In genomic region chrX:109299091-109299490, GRCh38 we compare ENCODE assay signal across 18 cellular contexts.
DNase-seq lines count a peak whose midpoint lies in the region; ATAC-seq and TF ChIP-seq lines count a peak whose summit lies in the region.
"Had no signal": no experiment of that assay in that cellular context is flagged by ENCODE, and none has a peak within 500 bp of the region (broad histone marks: within the 10 kb centered on the region; RNA-seq: fewer than 3 reads in every experiment).

No MANE protein-coding gene starts in this region.

- H3K9me3 ChIP-seq in HUES6 (ENCODE audit: control insufficient read depth, insufficient read depth, low read depth, low read length) = no peaks in the 10 kb centered on the region
- H3K9me3 ChIP-seq in endodermal cell (ENCODE audit: control insufficient read depth, low read length) = no peaks in the 10 kb centered on the region
- no peaks in the 10 kb centered on the region for H3K9me3 ChIP-seq in smooth muscle cell (replicated peaks; ENCODE audit: low read depth)

- no peaks in the 10 kb centered on the region for H3F3A ChIP-seq in smooth muscle cell (ENCODE audit: low read depth)

- no peaks in the 10 kb centered on the region for H4K20me1 ChIP-seq in smooth muscle cell (ENCODE audit: low read depth)

- no peak overlapping the region for H3K4me2 ChIP-seq in smooth muscle cell
- H3K4me2 ChIP-seq: BLaER1 treated with 17β-estradiol and CSF1 and Interleukin-3, amounts not matched to agents 10 nM and 100 nM had no signal

- H3K27me3 ChIP-seq in HUES6 (ENCODE audit: control insufficient read depth, insufficient read depth, low read length) = peaks cover 19% of the 10 kb centered on the region; the same call in 1 of the 2 replicates
- no peaks in the 10 kb centered on the region for H3K27me3 ChIP-seq in endodermal cell (ENCODE audit: control insufficient read depth, insufficient read depth, low read length, poor library complexity, severe bottlenecking)
- H3K27me3 ChIP-seq in smooth muscle cell (ENCODE audit: low read depth) = no peaks in the 10 kb centered on the region

- H3K4me1 Mint-ChIP-seq in endodermal cell (peaks cover 44% of the 10 kb centered on the region), type B pancreatic cell (ENCODE audit: unreplicated experiment) (peaks cover 10% of the 10 kb centered on the region)
- H3K4me1 Mint-ChIP-seq: CD4-positive, alpha-beta memory T cell; IgD-negative memory B cell had no signal

- no peaks in the 10 kb centered on the region for H3K79me2 ChIP-seq in smooth muscle cell (ENCODE audit: low read depth)

- H3K4me3 ChIP-seq in HUES6 (ENCODE audit: low read depth, low read length) (no peak overlapping the region), endodermal cell (ENCODE audit: low read length) (no peak overlapping the region), smooth muscle cell (no peak overlapping the region)
- H3K4me3 ChIP-seq: BLaER1 treated with 17β-estradiol and CSF1 and Interleukin-3, amounts not matched to agents 10 nM and 100 nM had no signal

- H3K27ac Mint-ChIP-seq in endodermal cell (peak overlapping the region; percentile 41), type B pancreatic cell (peak overlapping the region; percentile 9)
- H3K27ac Mint-ChIP-seq: CD4-positive, alpha-beta memory T cell; IgD-negative memory B cell had no signal

- H3K4me1 ChIP-seq in HUES6 (ENCODE audit: control insufficient read depth, insufficient read depth, low read length) (peaks cover 16% of the 10 kb centered on the region), endodermal cell (ENCODE audit: control insufficient read depth, insufficient read depth, low read length) (no peaks in the 10 kb centered on the region), smooth muscle cell (ENCODE audit: low read depth) (peaks cover 7% of the 10 kb centered on the region)
- H3K4me1 ChIP-seq: BLaER1 treated with 17β-estradiol and CSF1 and Interleukin-3, amounts not matched to agents 10 nM and 100 nM had no signal

- H3K27me3 Mint-ChIP-seq in endodermal cell (ENCODE audit: insufficient read depth) (no peaks in the 10 kb centered on the region), type B pancreatic cell (no peaks in the 10 kb centered on the region)
- H3K27me3 Mint-ChIP-seq: CD4-positive, alpha-beta memory T cell; IgD-negative memory B cell had no signal

- no peak for TF ChIP-seq CTCF in endodermal cell (conservative IDR thresholded peaks at IDR 0.05)
- no peak for TF ChIP-seq CTCF in type B pancreatic cell (conservative IDR thresholded peaks at IDR 0.05)
- TF ChIP-seq CTCF in smooth muscle cell (IDR thresholded peaks at IDR 0.05; ENCODE audit: borderline replicate concordance, insufficient read depth, poor library complexity, severe bottlenecking) = no peak

- 33% methylated on average over 2 of the region's 2 CpGs; no CpG with 5 or more reads in 1 of the 2 experiments for WGBS in endodermal cell (ENCODE audit: insufficient coverage in 1 of 2, insufficient read length in 1 of 2), 2 experiments
- 63% methylated on average over 2 of the region's 2 CpGs for WGBS in smooth muscle cell (ENCODE audit: low lambda C conversion rate)

- H3K4me3 Mint-ChIP-seq in endodermal cell (no peak overlapping the region), type B pancreatic cell (no peak overlapping the region)
- H3K4me3 Mint-ChIP-seq: CD4-positive, alpha-beta memory T cell; IgD-negative memory B cell had no signal

- H3K36me3 Mint-ChIP-seq in endodermal cell (ENCODE audit: low read depth) (no peaks in the 10 kb centered on the region), type B pancreatic cell (no peaks in the 10 kb centered on the region)
- H3K36me3 Mint-ChIP-seq: CD4-positive, alpha-beta memory T cell; IgD-negative memory B cell had no signal

- H3K36me3 ChIP-seq in HUES6 (ENCODE audit: control insufficient read depth, insufficient read depth, low read length) (no peaks in the 10 kb centered on the region), endodermal cell (ENCODE audit: control insufficient read depth, insufficient read depth, low read length) (no peaks in the 10 kb centered on the region), smooth muscle cell (ENCODE audit: low read depth) (no peaks in the 10 kb centered on the region)
- H3K36me3 ChIP-seq: BLaER1 treated with 17β-estradiol and CSF1 and Interleukin-3, amounts not matched to agents 10 nM and 100 nM had no signal

- H3K9ac ChIP-seq in HUES6 (ENCODE audit: low read length) (peak overlapping the region; percentile 34), endodermal cell (ENCODE audit: extremely low read depth, low read length, poor library complexity, severe bottlenecking) (no peak overlapping the region), smooth muscle cell (ENCODE audit: low read depth) (no peak overlapping the region)
- H3K9ac ChIP-seq: BLaER1 treated with 17β-estradiol and CSF1 and Interleukin-3, amounts not matched to agents 10 nM and 100 nM had no signal

- no peak for ATAC-seq in HG03354 (IDR thresholded peaks at IDR 0.05; ENCODE audit: poor library complexity, severe bottlenecking, unreplicated experiment)

- DNase-seq in endodermal cell (no peak), iPS-NIHi11 (ENCODE audit: low spot score) (peak; percentile 7), type B pancreatic cell (ENCODE audit: extremely low spot score, unreplicated experiment) (no peak), smooth muscle cell (lab: John Stamatoyannopoulos, UW; ENCODE audit: unreplicated experiment) (no peak), pons (ENCODE audit: low spot score) (no peak), HT-29 (ENCODE audit: low spot score) (no peak)
- DNase-seq: CD4-positive, alpha-beta memory T cell; NCI-H1105; NCI-H146; NCI-H2029 treated with DMSO at 0.1 percent for 48 hours; NCI-H524 treated with DMSO at 0.1 percent for 48 hours; NCI-H82; Right ventricle myocardium superior had no signal

- H2AFZ ChIP-seq in smooth muscle cell (ENCODE audit: low read depth) = no peak overlapping the region

- no peak overlapping the region for H3K27ac ChIP-seq in HUES6 (ENCODE audit: low read depth, low read length)
- no peak overlapping the region for H3K27ac ChIP-seq in endodermal cell (ENCODE audit: low read depth, low read length)
- H3K27ac ChIP-seq in smooth muscle cell (ENCODE audit: low read depth) = no peak overlapping the region
- H3K27ac ChIP-seq: BLaER1 treated with 17β-estradiol and CSF1 and Interleukin-3, amounts not matched to agents 10 nM and 100 nM; HL-60 had no signal

- H3K9me3 Mint-ChIP-seq in endodermal cell = no peaks in the 10 kb centered on the region
- H3K9me3 Mint-ChIP-seq in type B pancreatic cell = no peaks in the 10 kb centered on the region
- H3K9me3 Mint-ChIP-seq: CD4-positive, alpha-beta memory T cell; IgD-negative memory B cell had no signal
